ENCODE assay signal across 21 cellular contexts in the genomic region with DNA sequence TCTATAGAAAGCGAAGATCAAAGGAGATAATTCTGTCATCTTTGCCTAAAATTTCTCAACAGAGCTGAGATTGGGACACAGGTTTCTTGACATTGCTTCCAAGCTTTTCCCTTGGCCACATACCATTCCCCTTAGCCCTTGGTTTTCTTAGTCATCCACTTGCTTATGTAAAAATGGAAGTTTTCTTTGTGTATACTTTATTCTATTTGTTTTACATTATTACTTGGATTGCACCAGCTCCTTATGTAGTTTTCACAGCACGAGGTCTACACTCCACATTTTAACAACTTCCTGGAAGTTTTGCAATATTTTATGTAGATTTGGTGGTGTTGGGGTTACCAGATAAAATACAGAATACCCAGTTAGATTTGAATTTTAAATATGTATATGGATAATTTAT.
A peak's percentile ranks its signal among the peaks of the same experiment; 100 is the strongest.
DNase-seq lines count a peak whose midpoint lies in the region; ATAC-seq, FAIRE-seq and TF ChIP-seq lines count a peak whose summit lies in the region.
"Had no signal": no experiment of that assay in that cellular context is flagged by ENCODE, and none has a peak within 500 bp of the region (broad histone marks: within the 10 kb centered on the region; RNA-seq: fewer than 3 reads in every experiment).

No MANE protein-coding gene starts in this region.

- no peaks in the 10 kb centered on the region for H3K27me3 ChIP-seq in IMR-90 (ENCODE audit: control insufficient read depth, insufficient read depth, low read length)
- H3K27me3 ChIP-seq: adrenal gland, ovary had no signal

- H2BK5ac ChIP-seq in IMR-90 (ENCODE audit: low read depth, low read length, poor library complexity, severe bottlenecking) = no peak overlapping the region

- H2AFZ ChIP-seq in IMR-90 (replicated peaks; ENCODE audit: low read length, poor library complexity) = no peak overlapping the region

- H3K23ac ChIP-seq in IMR-90 (ENCODE audit: low read depth, low read length) = no peak overlapping the region

- POLR2A ChIA-PET in IMR-90 (lab: Charles Lee; ENCODE audit: unreplicated experiment) = no interaction called here

- no peak overlapping the region for H2BK15ac ChIP-seq in IMR-90 (ENCODE audit: low read depth, low read length)

- no peak overlapping the region for H3K18ac ChIP-seq in IMR-90 (ENCODE audit: low read depth, low read length)

- H3K4me2 ChIP-seq in IMR-90 (ENCODE audit: low read depth, low read length) = no peak overlapping the region

- no peak overlapping the region for H3K9ac ChIP-seq in IMR-90 (ENCODE audit: low read depth, low read length)

- TF ChIP-seq CTCF in AG10803 (conservative IDR thresholded peaks at IDR 0.05; ENCODE audit: low read length) = no peak
- no peak for TF ChIP-seq CTCF in IMR-90 (conservative IDR thresholded peaks at IDR 0.05; ENCODE audit: low read depth, low read length)
- no peak for TF ChIP-seq CTCF in fibroblast of the aortic adventitia (IDR thresholded peaks at IDR 0.05; ENCODE audit: insufficient read depth, low read length)

- intact Hi-C loops in IMR-90 (cut with micrococcal nuclease) = no loop called here
- intact Hi-C loops in left colon (cut with DNase I, micrococcal nuclease) = no loop called here

- H3K9me3 ChIP-seq in IMR-90 (ENCODE audit: control insufficient read depth, insufficient read depth, low read length) = no peaks in the 10 kb centered on the region
- H3K9me3 ChIP-seq: adrenal gland, Caco-2, ovary had no signal

- CTCF ChIA-PET in IMR-90 (lab: Yijun Ruan, JAX) = no interaction called here

- in situ Hi-C loops in IMR-90 (cut with MboI; ENCODE audit: low sequenced_read_pairs) = no loop called here

- no peak overlapping the region for H3K4ac ChIP-seq in IMR-90 (ENCODE audit: low read depth, low read length)

- H2BK20ac ChIP-seq in IMR-90 (ENCODE audit: low read depth, low read length) = no peak overlapping the region

- H3K4me3 ChIP-seq in AG10803 (ENCODE audit: low read length) (no peak overlapping the region), IMR-90 (ENCODE audit: insufficient read depth, low read depth, low read length) (no peak overlapping the region), fibroblast of the aortic adventitia (ENCODE audit: low read depth, low read length) (no peak overlapping the region)
- H3K4me3 ChIP-seq: adrenal gland, ovary had no signal

- TF ChIP-seq POLR2A in IMR-90 (IDR thresholded peaks at IDR 0.05; ENCODE audit: low read depth, low read length) = no peak

- H2BK120ac ChIP-seq in IMR-90 (ENCODE audit: low read depth, low read length) = no peak overlapping the region

- H4K8ac ChIP-seq in IMR-90 (ENCODE audit: low read depth in 2 of 2, low read length in 2 of 2) = no peak overlapping the region

- H2AK9ac ChIP-seq in IMR-90 (replicated peaks; ENCODE audit: low read depth, low read length, poor library complexity) = no peak overlapping the region

- ATAC-seq in IMR-90 (ENCODE audit: low read depth) (peak; percentile 80), HG02885 (IDR thresholded peaks at IDR 0.05; ENCODE audit: poor library complexity, unreplicated experiment) (no peak), left colon (no peak)
- ATAC-seq: activated CD8-positive, alpha-beta memory T cell treated with anti-CD3 and anti-CD28 coated beads, Interleukin-2, amount 10 ng/mL, durations not matched to agents 7 days and 5 days; naive thymus-derived CD4-positive, alpha-beta T cell had no signal

- peak; percentile 22 for FAIRE-seq in TTC549 (lab: Jason Lieb, UNC)

- no peaks in the 10 kb centered on the region for H3K79me1 ChIP-seq in IMR-90 (ENCODE audit: low read depth in 1 of 2, low read length in 2 of 2)

- H3K36me3 ChIP-seq in IMR-90 (ENCODE audit: control insufficient read depth, insufficient read depth, low read length) = no peaks in the 10 kb centered on the region
- H3K36me3 ChIP-seq: adrenal gland, ovary had no signal

- BruUV-seq in IMR-90 (replicated peaks; lab: Mats Ljungman, UMichigan) = no TSS peak

- dilution Hi-C loops in IMR-90 (cut with HindIII; ENCODE audit: low sequenced_read_pairs, unreplicated experiment) = no loop called here

- H3K27ac ChIP-seq in IMR-90 (ENCODE audit: insufficient read depth, low read length) = no peak overlapping the region
- H3K27ac ChIP-seq: adrenal gland, ovary had no signal

- no peak overlapping the region for H4K91ac ChIP-seq in IMR-90 (ENCODE audit: insufficient read depth, low read depth, low read length)

- DNase-seq in AG10803 (ENCODE audit: low read depth) = peak; percentile 33
- peak; percentile 91 for DNase-seq in IMR-90
- peak; percentile 65 for DNase-seq in fibroblast of the aortic adventitia (ENCODE audit: low read depth)
- DNase-seq in left colon = no peak
- DNase-seq in NCI-H524 (lab: John Stamatoyannopoulos, UW) = no peak
- no peak for DNase-seq in C1 segment of cervical spinal cord (lab: John Stamatoyannopoulos, UW)
- DNase-seq: activated CD4-positive, CD25-positive, alpha-beta regulatory T cell treated with anti-CD3 and anti-CD28 coated beads, Interleukin-2, amount 50 U/mL, for 72 hours; activated CD8-positive, alpha-beta memory T cell treated with anti-CD3 and anti-CD28 coated beads, Interleukin-2, amount 10 ng/mL, durations not matched to agents 7 days and 5 days; adrenal gland; Caco-2; cerebellar nuclear complex; glutamatergic neuron; immature natural killer cell; naive thymus-derived CD4-positive, alpha-beta T cell; NCI-H1417; NCI-H2171; ovary; stimulated activated CD4-positive, alpha-beta T cell treated with anti-CD3 and anti-CD28 coated beads, Interleukin-2, amount 100 ng/mL, for 48 hours; T-helper 2 cell had no signal

- H3K56ac ChIP-seq in IMR-90 (ENCODE audit: extremely low read depth, insufficient read depth, low read length) = no peak overlapping the region

- no peaks in the 10 kb centered on the region for H4K20me1 ChIP-seq in IMR-90 (ENCODE audit: insufficient read depth, low read length)

- H2AK5ac ChIP-seq in IMR-90 (ENCODE audit: low read depth, low read length) = no peak overlapping the region

- peaks cover 2% of the 10 kb centered on the region; the same call in 1 of the 2 replicates for H3K4me1 ChIP-seq in IMR-90 (ENCODE audit: control insufficient read depth, insufficient read depth, low read length)
- H3K4me1 ChIP-seq: adrenal gland, Caco-2 had no signal

- H3K14ac ChIP-seq in IMR-90 (replicated peaks; ENCODE audit: low read depth, low read length) = no peak overlapping the region

- no peaks in the 10 kb centered on the region for H3K9me1 ChIP-seq in IMR-90 (ENCODE audit: insufficient read depth, low read length)

- WGBS in IMR-90 (ENCODE audit: extremely low coverage in 2 of 2, insufficient read length in 1 of 2), 2 experiments = no CpG with 5 or more reads among the region's 2 CpGs

- no peak for TF ChIP-seq RAD21 in IMR-90 (IDR thresholded peaks at IDR 0.05; ENCODE audit: low read length)

- no peak overlapping the region for H4K5ac ChIP-seq in IMR-90 (ENCODE audit: low read depth, low read length)

TF ChIP-seq in IMR-90, 13 proteins besides CTCF, POLR2A, EP300 and RAD21:
- TF ChIP-seq FOS (IDR thresholded peaks at IDR 0.05; ENCODE audit: low read depth, low read length) (peak; percentile 88), CEBPB (IDR thresholded peaks at IDR 0.05; ENCODE audit: low read depth, low read length) (peak; percentile 81), RCOR1 (IDR thresholded peaks at IDR 0.05; ENCODE audit: insufficient replicate concordance, low read length) (no peak)

Comparison
In these comparisons a context has a peak if more than half of its experiments do, and no peak if none do; other contexts are left out.
1. DNase-seq: peak in AG10803 (single experiment), IMR-90 (single experiment) and fibroblast of the aortic adventitia (single experiment); none in left colon (0 of 2), NCI-H524 (0 of 2) and C1 segment of cervical spinal cord (0 of 14).